In genomic region chr6:136191606-136192005, GRCh38 we compare ENCODE assay signal across 2 cellular contexts.
TF ChIP-seq lines count a peak whose summit lies in the region.

No MANE protein-coding gene starts in this region.

TF ChIP-seq in GM23338, 12 proteins besides CTCF, POLR2A, EP300 and RAD21 (continued from another document):
- TF ChIP-seq CREB1 (CRISPR knock-in tag; IDR thresholded peaks at IDR 0.05; ENCODE audit: low read depth) (no peak), STAT1 (IDR thresholded peaks at IDR 0.05; ENCODE audit: unreplicated experiment) (no peak), JUNB (IDR thresholded peaks at IDR 0.05; ENCODE audit: unreplicated experiment) (no peak), REST (IDR thresholded peaks at IDR 0.05; ENCODE audit: unreplicated experiment) (no peak), ZNF462 (CRISPR knock-in tag; IDR thresholded peaks at IDR 0.05) (no peak)

TF ChIP-seq in WTC11, 78 proteins besides CTCF, POLR2A, EP300 and RAD21 (continued from another document):
- TF ChIP-seq ERG (CRISPR knock-in tag; IDR thresholded peaks at IDR 0.05) (no peak), GABPB1 (CRISPR knock-in tag; IDR thresholded peaks at IDR 0.05) (no peak)
